13 cellular contexts compared by ENCODE assay signal in the genomic region with DNA sequence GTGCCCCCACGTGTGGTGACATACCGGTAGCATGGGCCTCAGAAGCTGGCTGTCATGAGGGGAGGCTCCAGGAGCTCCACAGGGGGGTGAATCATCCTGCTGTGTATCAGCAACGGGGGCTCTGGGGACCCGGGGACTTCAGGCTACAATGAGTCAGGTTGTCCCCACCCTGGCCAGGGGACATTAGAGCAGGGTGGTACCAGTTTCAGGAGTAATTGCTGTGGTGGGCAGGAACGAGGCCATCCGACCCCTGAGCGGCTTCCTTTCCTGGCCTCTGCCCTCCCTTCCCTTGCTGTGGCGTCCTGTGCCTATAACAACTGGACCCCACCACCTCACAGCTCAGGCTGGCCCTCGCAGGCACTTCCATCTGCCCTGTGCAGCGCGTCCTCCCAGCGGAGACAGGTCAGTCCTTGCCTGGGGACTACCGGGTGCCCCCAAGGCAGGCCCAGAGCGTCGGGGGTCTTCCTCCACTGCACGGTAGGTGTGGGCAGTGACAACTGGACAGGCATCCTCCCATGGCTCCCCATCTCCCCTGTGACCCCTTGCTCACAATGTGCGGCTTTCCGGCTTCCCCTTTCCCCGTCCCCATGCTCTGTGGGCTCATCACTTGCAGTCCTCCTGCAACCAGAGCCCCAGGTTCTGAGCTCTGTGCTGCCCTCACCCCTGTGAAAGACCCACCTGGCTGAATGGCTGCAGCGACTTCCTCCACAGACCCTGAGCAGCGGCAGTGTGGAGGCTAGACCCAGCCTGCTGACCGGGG. TPM values are rescaled to one million over a fixed set of nuclear protein-coding genes. Genes with fewer than 3 reads are reported as not detected.
"Had no signal": no experiment of that assay in that cellular context is flagged by ENCODE, and none has a peak within 500 bp of the region (broad histone marks: within the 10 kb centered on the region; RNA-seq: fewer than 3 reads in every experiment).

No MANE protein-coding gene starts in this region.

- H3K4me1 Mint-ChIP-seq: activated CD4-positive, alpha-beta memory T cell treated with anti-CD3 and anti-CD28 coated beads, Interleukin-2, amount 10 ng/mL, durations not matched to agents 7 days and 5 days; naive thymus-derived CD8-positive, alpha-beta T cell had no signal

- H3K4me1 ChIP-seq: adrenal gland, colonic mucosa, SJCRH30 had no signal

- H3K27ac ChIP-seq: adrenal gland, colonic mucosa, SJCRH30, transverse colon had no signal

- H3K27ac Mint-ChIP-seq: activated CD4-positive, alpha-beta memory T cell treated with anti-CD3 and anti-CD28 coated beads, Interleukin-2, amount 10 ng/mL, durations not matched to agents 7 days and 5 days; naive thymus-derived CD8-positive, alpha-beta T cell had no signal

- ATAC-seq: naive thymus-derived CD8-positive, alpha-beta T cell had no signal

- H3K27me3 ChIP-seq: adrenal gland, colonic mucosa, SJCRH30, transverse colon had no signal

- H3K36me3 ChIP-seq: adrenal gland, colonic mucosa, SJCRH30, transverse colon had no signal

- H3K4me3 Mint-ChIP-seq: activated CD4-positive, alpha-beta memory T cell treated with anti-CD3 and anti-CD28 coated beads, Interleukin-2, amount 10 ng/mL, durations not matched to agents 7 days and 5 days; naive thymus-derived CD8-positive, alpha-beta T cell had no signal

- DNase-seq: activated CD4-positive, alpha-beta memory T cell treated with anti-CD3 and anti-CD28 coated beads, Interleukin-2, amount 10 ng/mL, durations not matched to agents 7 days and 5 days; activated CD4-positive, CD25-positive, alpha-beta regulatory T cell treated with anti-CD3 and anti-CD28 coated beads, Interleukin-2, amount 50 U/mL, for 72 hours; activated naive CD4-positive, alpha-beta T cell treated with anti-CD3 and anti-CD28 coated beads, Interleukin-2, amount 50 U/mL, for 16 hours; colonic mucosa; effector CD8-positive, alpha-beta T cell; mammary epithelial cell; SJCRH30; stimulated activated CD4-positive, alpha-beta T cell treated with anti-CD3 and anti-CD28 coated beads, Interleukin-4, amount 100 ng/mL, for 4 hours; transverse colon had no signal

- FAIRE-seq: frontal cortex had no signal

- H3K9me3 ChIP-seq: colonic mucosa had no signal

- H3K4me3 ChIP-seq: adrenal gland, colonic mucosa, SJCRH30, transverse colon had no signal

RNA-seq across cellular contexts. Expression of a gene that starts 57.0 kb away (rescaled TPM):
- total RNA-seq: activated CD4-positive, alpha-beta memory T cell treated with anti-CD3 and anti-CD28 coated beads, Interleukin-2, amount 10 ng/mL, durations not matched to agents 7 days and 5 days; mononuclear cell had no signal
- polyA plus RNA-seq: naive thymus-derived CD8-positive, alpha-beta T cell had no signal
